8 cellular contexts compared by ENCODE assay signal in genomic region chr22:36344106-36344827, GRCh38. TPM values are rescaled to one million over a fixed set of nuclear protein-coding genes. Genes with fewer than 3 reads are reported as not detected.
DNase-seq lines count a peak whose midpoint lies in the region; ATAC-seq and TF ChIP-seq lines count a peak whose summit lies in the region.

No MANE protein-coding gene starts in this region.

- intact Hi-C loops in A673 (cut with micrococcal nuclease; ENCODE audit: unreplicated experiment) (no loop called here), prostate gland (cut with DNase I) (no loop called here)

- H3K27me3 Mint-ChIP-seq in effector memory CD8-positive, alpha-beta T cell, result no peaks in the 10 kb centered on the region

- H3K27me3 ChIP-seq in A673 (replicated peaks; ENCODE audit: insufficient read depth, low read depth, low read length, poor library complexity) (no peaks in the 10 kb centered on the region), prostate gland (replicated peaks; ENCODE audit: insufficient read depth) (no peaks in the 10 kb centered on the region)

- H3K27ac ChIP-seq in A673 (ENCODE audit: low read depth, low read length, poor library complexity, severe bottlenecking) (peak overlapping the region; percentile 27), prostate gland (peak overlapping the region; percentile 85 to 96)

- peaks cover 57 to 67% of the 10 kb centered on the region in 2 donors for H3K4me1 Mint-ChIP-seq in effector memory CD8-positive, alpha-beta T cell (ENCODE audit: low read depth in 2 of 2)

- DNase-seq in A673 (ENCODE audit: low spot score) (no peak), prostate gland (ENCODE audit: low spot score) (no peak), NCI-H345 treated with DMSO at 0.1 percent for 48 hours (lab: John Stamatoyannopoulos, UW; ENCODE audit: unreplicated experiment) (no peak), ureter (ENCODE audit: low spot score) (no peak), amniotic stem cell (lab: John Stamatoyannopoulos, UW) (no peak), AG08396 (ENCODE audit: low spot score) (no peak)
- DNase-seq in activated CD4-positive, alpha-beta T cell treated with anti-CD3 and anti-CD28 coated beads for 48 hours, result peak; percentile 82
- no peak for DNase-seq in effector memory CD8-positive, alpha-beta T cell

- H3K4me3 Mint-ChIP-seq in effector memory CD8-positive, alpha-beta T cell, result peak overlapping the region; percentile 61 to 73

- H3K36me3 Mint-ChIP-seq in effector memory CD8-positive, alpha-beta T cell (ENCODE audit: insufficient read depth), result peaks cover 93% of the 10 kb centered on the region

- WGBS in prostate gland, result 54% methylated on average over 23 of the region's 23 CpGs

- POLR2A ChIA-PET in A673 (lab: Charles Lee; ENCODE audit: low non-redundant PET), result no interaction called here

- CTCF ChIA-PET in A673 (lab: Charles Lee), result no interaction called here

- no peaks in the 10 kb centered on the region for H3K9me3 Mint-ChIP-seq in effector memory CD8-positive, alpha-beta T cell

- H3K27ac Mint-ChIP-seq in effector memory CD8-positive, alpha-beta T cell, result peak overlapping the region; percentile 70 to 94

- H3K9me3 ChIP-seq in A673 (ENCODE audit: low read depth, low read length, poor library complexity, severe bottlenecking), result no peaks in the 10 kb centered on the region
- H3K9me3 ChIP-seq in prostate gland, result no peaks in the 10 kb centered on the region

- BruUV-seq in A673 (replicated peaks; lab: Mats Ljungman, UMichigan), result no TSS peak

- TF ChIP-seq POLR2A in prostate gland (IDR thresholded peaks at IDR 0.05), result no peak

- H3K4me1 ChIP-seq in A673 (ENCODE audit: insufficient read depth, low read length, poor library complexity, severe bottlenecking), result no peaks in the 10 kb centered on the region
- H3K4me1 ChIP-seq in prostate gland (replicated peaks), result peaks cover 8% of the 10 kb centered on the region

- no peak overlapping the region for H3K4me3 ChIP-seq in A673 (ENCODE audit: low read depth, low read length, poor library complexity, severe bottlenecking)
- H3K4me3 ChIP-seq in prostate gland, result no peak overlapping the region

- no peak for TF ChIP-seq CTCF in A673 (conservative IDR thresholded peaks at IDR 0.05; ENCODE audit: low read depth, low read length)
- no peak for TF ChIP-seq CTCF in prostate gland (IDR thresholded peaks at IDR 0.05)

- H3K36me3 ChIP-seq in A673 (ENCODE audit: insufficient read depth, low read length, poor library complexity, severe bottlenecking), result peaks cover 28% of the 10 kb centered on the region
- peaks cover 4 to 5% of the 10 kb centered on the region in 2 donors for H3K36me3 ChIP-seq in prostate gland

- peak; percentile 39 for ATAC-seq in effector memory CD8-positive, alpha-beta T cell (replicated peaks)

RNA-seq across cellular contexts. Expression of gene MYH9, which starts 43.5 kb away (rescaled TPM):
- total RNA-seq in A673 (2021) (290 and 323 TPM in 2 replicates), prostate gland (100 to 1,000 TPM; 295 to 329 TPM), ureter (810 TPM)
